23 cellular contexts compared by ENCODE assay signal in genomic region chr12:28993720-28994119, GRCh38.
DNase-seq lines count a peak whose midpoint lies in the region; ATAC-seq and TF ChIP-seq lines count a peak whose summit lies in the region.
"Had no signal": no experiment of that assay in that cellular context is flagged by ENCODE, and none has a peak within 500 bp of the region (broad histone marks: within the 10 kb centered on the region; RNA-seq: fewer than 3 reads in every experiment).

No MANE protein-coding gene starts in this region.

- H3F3A ChIP-seq in MM.1S (ENCODE audit: insufficient read depth, low read length): no peaks in the 10 kb centered on the region

- H3K4me2 ChIP-seq in MM.1S (ENCODE audit: low read depth, low read length): no peak overlapping the region
- H3K4me2 ChIP-seq: BLaER1 treated with 17β-estradiol and CSF1 and Interleukin-3, amounts not matched to agents 10 nM and 100 nM had no signal

- no peaks in the 10 kb centered on the region for H3K79me2 ChIP-seq in MM.1S (ENCODE audit: low read length)

- WGBS in endodermal cell (ENCODE audit: insufficient coverage in 1 of 2, insufficient read length in 1 of 2), 2 experiments: 83 to 94% methylated on average over 5 of the region's 5 CpGs

- no peak overlapping the region for H3K4me3 Mint-ChIP-seq in endodermal cell
- H3K4me3 Mint-ChIP-seq: CD4-positive, alpha-beta memory T cell had no signal

- no peaks in the 10 kb centered on the region for H3K4me1 Mint-ChIP-seq in endodermal cell
- H3K4me1 Mint-ChIP-seq: CD4-positive, alpha-beta memory T cell had no signal

- intact Hi-C loops in Right ventricle myocardium inferior (cut with DNase I) (no loop called here), posterior vena cava (cut with DNase I) (no loop called here)

- H3K4me3 ChIP-seq in cardiac muscle cell (no peak overlapping the region), endodermal cell (ENCODE audit: low read length) (no peak overlapping the region), MM.1S (ENCODE audit: low read length) (no peak overlapping the region)
- H3K4me3 ChIP-seq: BLaER1 treated with 17β-estradiol and CSF1 and Interleukin-3, amounts not matched to agents 10 nM and 100 nM; GM12878; HAP-1; Peyer's patch; SJCRH30 had no signal

- H3K27me3 ChIP-seq in cardiac muscle cell: no peaks in the 10 kb centered on the region
- H3K27me3 ChIP-seq in endodermal cell (ENCODE audit: control insufficient read depth, insufficient read depth, low read length, poor library complexity, severe bottlenecking): no peaks in the 10 kb centered on the region
- H3K27me3 ChIP-seq in MM.1S (replicated peaks; ENCODE audit: insufficient read depth, low read length): no peaks in the 10 kb centered on the region
- H3K27me3 ChIP-seq: BLaER1 treated with 17β-estradiol and CSF1 and Interleukin-3, amounts not matched to agents 10 nM and 100 nM; Peyer's patch; SJCRH30 had no signal

- H3K36me3 Mint-ChIP-seq in endodermal cell (ENCODE audit: low read depth): no peaks in the 10 kb centered on the region
- H3K36me3 Mint-ChIP-seq: CD4-positive, alpha-beta memory T cell had no signal

- ATAC-seq in Right ventricle myocardium inferior (no peak), HG03460 (IDR thresholded peaks at IDR 0.05; ENCODE audit: unreplicated experiment) (no peak)
- ATAC-seq: GM12878 had no signal

- H3K4me1 ChIP-seq in cardiac muscle cell (ENCODE audit: low read depth) (no peaks in the 10 kb centered on the region), endodermal cell (ENCODE audit: control insufficient read depth, insufficient read depth, low read length) (no peaks in the 10 kb centered on the region), MM.1S (ENCODE audit: low read length) (no peaks in the 10 kb centered on the region)
- H3K4me1 ChIP-seq: Caco-2, HAP-1, Peyer's patch, SJCRH30 had no signal

- no peaks in the 10 kb centered on the region for H3K9me3 ChIP-seq in cardiac muscle cell (ENCODE audit: low read depth)
- no peaks in the 10 kb centered on the region for H3K9me3 ChIP-seq in endodermal cell (ENCODE audit: control insufficient read depth, low read length)
- H3K9me3 ChIP-seq in MM.1S (replicated peaks; ENCODE audit: insufficient read depth, low read length): no peaks in the 10 kb centered on the region
- H3K9me3 ChIP-seq: BLaER1 treated with 17β-estradiol and CSF1 and Interleukin-3, amounts not matched to agents 10 nM and 100 nM; Caco-2; HAP-1; Peyer's patch; SJCRH30 had no signal

- peak; percentile 20 to 30 for DNase-seq in cardiac muscle cell (ENCODE audit: low read depth in 1 of 2, low spot score in 1 of 2)
- no peak for DNase-seq in Right ventricle myocardium inferior (ENCODE audit: missing footprints)
- peak; percentile 52 for DNase-seq in endodermal cell
- peak; percentile 47 for DNase-seq in posterior vena cava (ENCODE audit: low spot score)
- DNase-seq in MM.1S: no peak
- DNase-seq in activated CD8-positive, alpha-beta memory T cell treated with anti-CD3 and anti-CD28 coated beads, Interleukin-2, amount 50 U/mL, for 48 hours: no peak
- DNase-seq: 8988T; Caco-2; CD4-positive, alpha-beta memory T cell; DMS 273 treated with DMSO at 0.1 percent for 48 hours; DMS79 treated with DMSO at 0.1 percent for 48 hours; KBM-7; NCI-H1092 treated with DMSO at 0.1 percent for 48 hours; NCI-H2029 treated with DMSO at 0.1 percent for 48 hours; NCI-H226; NCI-H510A treated with DMSO at 0.1 percent for 48 hours; NCI-H748 treated with DMSO at 0.1 percent for 48 hours; Peyer's patch; SJCRH30 had no signal

- no peaks in the 10 kb centered on the region for H3K27me3 Mint-ChIP-seq in endodermal cell (ENCODE audit: insufficient read depth)

- no peaks in the 10 kb centered on the region for H3K9me2 ChIP-seq in MM.1S (replicated peaks; ENCODE audit: insufficient read depth, low read length)

- H3K27ac ChIP-seq in cardiac muscle cell (no peak overlapping the region), endodermal cell (ENCODE audit: low read depth, low read length) (no peak overlapping the region), MM.1S (ENCODE audit: low read length) (no peak overlapping the region)
- H3K27ac ChIP-seq: BLaER1 treated with 17β-estradiol and CSF1 and Interleukin-3, amounts not matched to agents 10 nM and 100 nM; Peyer's patch; SJCRH30 had no signal

- H3K36me3 ChIP-seq in cardiac muscle cell (no peaks in the 10 kb centered on the region), endodermal cell (ENCODE audit: control insufficient read depth, insufficient read depth, low read length) (no peaks in the 10 kb centered on the region), MM.1S (replicated peaks; ENCODE audit: insufficient read depth, low read length) (no peaks in the 10 kb centered on the region)
- H3K36me3 ChIP-seq: BLaER1 treated with 17β-estradiol and CSF1 and Interleukin-3, amounts not matched to agents 10 nM and 100 nM; HAP-1; Peyer's patch; SJCRH30 had no signal

- no peaks in the 10 kb centered on the region for H4K20me1 ChIP-seq in MM.1S (ENCODE audit: insufficient read depth, low read length)
- H4K20me1 ChIP-seq: BLaER1 treated with 17β-estradiol and CSF1 and Interleukin-3, amounts not matched to agents 10 nM and 100 nM had no signal

- no peak overlapping the region for H2AFZ ChIP-seq in MM.1S (ENCODE audit: low read length)

- H3K9ac ChIP-seq in endodermal cell (ENCODE audit: extremely low read depth, low read length, poor library complexity, severe bottlenecking) (no peak overlapping the region), MM.1S (ENCODE audit: low read length) (no peak overlapping the region)
- H3K9ac ChIP-seq: BLaER1 treated with 17β-estradiol and CSF1 and Interleukin-3, amounts not matched to agents 10 nM and 100 nM had no signal

- TF ChIP-seq CTCF in cardiac muscle cell (IDR thresholded peaks at IDR 0.05; ENCODE audit: low read depth, low read length) (no peak), endodermal cell (conservative IDR thresholded peaks at IDR 0.05) (peak; percentile 27), MM.1S (IDR thresholded peaks at IDR 0.05; ENCODE audit: low read length) (no peak)

- H3K9me3 Mint-ChIP-seq in endodermal cell: no peaks in the 10 kb centered on the region
- H3K9me3 Mint-ChIP-seq: CD4-positive, alpha-beta memory T cell had no signal

- no peak overlapping the region for H3K27ac Mint-ChIP-seq in endodermal cell
- H3K27ac Mint-ChIP-seq: CD4-positive, alpha-beta memory T cell had no signal

Comparison
In these comparisons a context has a peak if more than half of its experiments do, and no peak if none do; other contexts are left out.
1. DNase-seq: peak in cardiac muscle cell (2 of 2), endodermal cell (single experiment) and posterior vena cava (single experiment); none in Right ventricle myocardium inferior (single experiment), MM.1S (single experiment) and activated CD8-positive, alpha-beta memory T cell treated with anti-CD3 and anti-CD28 coated beads, Interleukin-2, amount 50 U/mL, for 48 hours (single experiment).